1 cellular context compared by ENCODE assay signal in the genomic region with DNA sequence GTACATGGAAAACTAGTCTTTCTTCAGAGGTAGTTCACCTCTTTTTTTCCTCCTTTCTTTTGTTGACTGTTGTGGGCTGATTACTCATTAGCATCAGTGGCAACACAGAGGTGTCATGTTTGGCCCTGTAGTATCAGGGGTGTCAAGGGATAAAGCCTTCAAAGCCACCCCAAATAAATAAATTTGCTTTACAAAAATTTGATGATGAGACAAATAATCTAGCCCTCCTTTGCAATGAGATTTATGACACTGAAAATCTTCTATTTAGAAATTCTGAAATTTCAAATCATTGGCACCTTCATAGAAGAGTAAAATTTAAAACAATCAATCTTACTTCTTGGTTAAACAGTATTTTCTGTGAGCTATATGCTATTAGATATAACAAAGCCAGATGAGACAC.
TF ChIP-seq lines count a peak whose summit lies in the region.

No MANE protein-coding gene starts in this region.

TF ChIP-seq in A549, 52 proteins besides CTCF, POLR2A, EP300 and RAD21:
- TF ChIP-seq MAFK (IDR thresholded peaks at IDR 0.05; ENCODE audit: partially characterized antibody): peak; percentile 65
- TF ChIP-seq CEBPB (IDR thresholded peaks at IDR 0.05): no peak
